In the genomic region with DNA sequence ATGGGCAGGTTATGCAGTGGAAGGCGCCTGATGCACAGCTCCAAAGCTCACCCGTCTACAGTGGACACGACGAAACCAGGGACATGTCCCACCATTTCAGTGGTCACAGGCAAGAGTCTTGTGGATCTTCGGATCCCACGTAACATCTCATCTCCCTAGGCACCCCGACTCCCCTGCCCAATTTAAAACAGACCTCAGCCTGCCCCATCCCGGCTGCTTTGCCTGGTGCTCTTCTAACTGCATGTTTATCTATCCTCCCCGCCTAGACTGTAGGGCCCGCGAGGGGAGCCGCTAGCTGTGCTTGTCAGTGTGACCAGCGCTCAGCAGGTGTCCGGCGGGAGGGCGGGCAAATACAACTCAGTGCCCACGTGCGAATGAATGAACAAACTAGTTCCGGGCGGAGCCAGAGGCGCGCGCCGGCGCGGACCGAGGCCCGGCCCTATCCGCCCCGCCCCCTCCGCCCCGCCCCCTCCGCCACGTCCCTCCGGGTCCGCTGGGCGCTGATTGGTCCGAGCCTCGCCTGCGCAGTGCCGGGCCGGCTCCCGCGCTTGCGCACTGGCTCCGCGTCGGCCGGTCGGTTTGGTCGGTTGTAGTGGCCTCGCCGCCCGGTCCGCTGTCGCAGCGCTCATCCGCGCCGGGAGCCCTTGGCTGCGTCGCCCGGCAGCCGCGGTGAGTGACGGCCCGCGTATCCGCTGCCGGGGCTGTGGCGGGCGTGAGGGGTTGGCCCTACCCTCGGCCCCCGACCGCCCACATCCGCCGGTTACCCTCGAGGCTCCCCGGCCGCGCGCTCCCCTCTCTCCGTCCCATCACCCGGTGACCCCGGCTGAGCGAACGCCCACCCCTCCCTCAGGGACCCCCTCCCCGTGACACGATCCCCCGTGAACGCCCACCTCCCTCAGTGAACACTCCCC, we compare ENCODE assay signal across 1 cellular context.
TF ChIP-seq lines count a peak whose summit lies in the region.

No MANE protein-coding gene starts in this region.

TF ChIP-seq in K562, 482 proteins besides CTCF, POLR2A, EP300 and RAD21 (continued from another document and continues in another):
- TF ChIP-seq, protein P1, sequence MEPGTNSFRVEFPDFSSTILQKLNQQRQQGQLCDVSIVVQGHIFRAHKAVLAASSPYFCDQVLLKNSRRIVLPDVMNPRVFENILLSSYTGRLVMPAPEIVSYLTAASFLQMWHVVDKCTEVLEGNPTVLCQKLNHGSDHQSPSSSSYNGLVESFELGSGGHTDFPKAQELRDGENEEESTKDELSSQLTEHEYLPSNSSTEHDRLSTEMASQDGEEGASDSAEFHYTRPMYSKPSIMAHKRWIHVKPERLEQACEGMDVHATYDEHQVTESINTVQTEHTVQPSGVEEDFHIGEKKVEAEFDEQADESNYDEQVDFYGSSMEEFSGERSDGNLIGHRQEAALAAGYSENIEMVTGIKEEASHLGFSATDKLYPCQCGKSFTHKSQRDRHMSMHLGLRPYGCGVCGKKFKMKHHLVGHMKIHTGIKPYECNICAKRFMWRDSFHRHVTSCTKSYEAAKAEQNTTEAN (CRISPR knock-in tag; IDR thresholded peaks at IDR 0.05), result no peak
- TF ChIP-seq, protein P2, sequence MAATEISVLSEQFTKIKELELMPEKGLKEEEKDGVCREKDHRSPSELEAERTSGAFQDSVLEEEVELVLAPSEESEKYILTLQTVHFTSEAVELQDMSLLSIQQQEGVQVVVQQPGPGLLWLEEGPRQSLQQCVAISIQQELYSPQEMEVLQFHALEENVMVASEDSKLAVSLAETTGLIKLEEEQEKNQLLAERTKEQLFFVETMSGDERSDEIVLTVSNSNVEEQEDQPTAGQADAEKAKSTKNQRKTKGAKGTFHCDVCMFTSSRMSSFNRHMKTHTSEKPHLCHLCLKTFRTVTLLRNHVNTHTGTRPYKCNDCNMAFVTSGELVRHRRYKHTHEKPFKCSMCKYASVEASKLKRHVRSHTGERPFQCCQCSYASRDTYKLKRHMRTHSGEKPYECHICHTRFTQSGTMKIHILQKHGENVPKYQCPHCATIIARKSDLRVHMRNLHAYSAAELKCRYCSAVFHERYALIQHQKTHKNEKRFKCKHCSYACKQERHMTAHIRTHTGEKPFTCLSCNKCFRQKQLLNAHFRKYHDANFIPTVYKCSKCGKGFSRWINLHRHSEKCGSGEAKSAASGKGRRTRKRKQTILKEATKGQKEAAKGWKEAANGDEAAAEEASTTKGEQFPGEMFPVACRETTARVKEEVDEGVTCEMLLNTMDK (IDR thresholded peaks at IDR 0.05; ENCODE audit: borderline replicate concordance, insufficient read depth, low read depth, low read length, poor library complexity, severe bottlenecking), result no peak
- TF ChIP-seq THAP12 (CRISPR knock-in tag; IDR thresholded peaks at IDR 0.05) (peak; percentile 71), SMAD3 (CRISPR knock-in tag; conservative IDR thresholded peaks at IDR 0.05) (no peak), ATF7 (IDR thresholded peaks at IDR 0.05) (0 out of 2 replicates have a peak, but pooled peaks have one; percentile 35), RBM25 (IDR thresholded peaks at IDR 0.05; ENCODE audit: low read depth, low read length, severe bottlenecking) (peak; percentile 88), ERF (CRISPR knock-in tag; IDR thresholded peaks at IDR 0.05) (peak; percentile 68; the same call in 1 of the 2 replicates), NR3C1 (CRISPR knock-in tag; IDR thresholded peaks at IDR 0.05) (0 out of 2 replicates have a peak, but pooled peaks have one; percentile 35), NKRF (IDR thresholded peaks at IDR 0.05; ENCODE audit: borderline replicate concordance) (peak; percentile 72; the same call in 1 of the 2 replicates), TSC22D4 (tag; IDR thresholded peaks at IDR 0.05) (no peak), ATF1 (CRISPR knock-in tag; IDR thresholded peaks at IDR 0.05) (no peak), ATF1 (tag; IDR thresholded peaks at IDR 0.05) (peak; percentile 52; the same call in 1 of the 2 replicates), RNF2 (IDR thresholded peaks at IDR 0.05) (peak; percentile 63; the same call in 1 of the 2 replicates), ILK (tag; IDR thresholded peaks at IDR 0.05; ENCODE audit: borderline replicate concordance, low read depth) (no peak), BHLHE40 (IDR thresholded peaks at IDR 0.05; ENCODE audit: low read length) (peak; percentile 88), BCL6 (CRISPR knock-in tag; IDR thresholded peaks at IDR 0.05) (no peak), PCBP1 (IDR thresholded peaks at IDR 0.05; ENCODE audit: low read depth, low read length, poor library complexity, severe bottlenecking) (peak; percentile 77), RBM14 (IDR thresholded peaks at IDR 0.05; ENCODE audit: borderline replicate concordance, insufficient read depth, low read depth, low read length) (no peak), CBX2 (IDR thresholded peaks at IDR 0.05; ENCODE audit: insufficient read depth, low read length, poor library complexity, severe bottlenecking) (no peak), CXXC5 (CRISPR knock-in tag; IDR thresholded peaks at IDR 0.05) (peak; percentile 52; the same call in 1 of the 2 replicates), CBX1 (IDR thresholded peaks at IDR 0.05; ENCODE audit: low read depth) (peak; percentile 55; the same call in 1 of the 2 replicates), ETV1 (tag; conservative IDR thresholded peaks at IDR 0.05; ENCODE audit: low read depth) (no peak), NR2F6 (CRISPR knock-in tag; IDR thresholded peaks at IDR 0.05) (no peak), NFYB (IDR thresholded peaks at IDR 0.05; ENCODE audit: extremely low read depth, insufficient read length) (peak; percentile 68), SP2 (IDR thresholded peaks at IDR 0.05; ENCODE audit: extremely low read depth, low read depth, low read length, poor library complexity, severe bottlenecking) (no peak), CC2D1A (IDR thresholded peaks at IDR 0.05) (no peak), ZBTB9 (CRISPR knock-in tag; IDR thresholded peaks at IDR 0.05) (peak; percentile 43; the same call in 1 of the 2 replicates), MEIS2 (IDR thresholded peaks at IDR 0.05; ENCODE audit: partially characterized antibody) (peak; percentile 85), PRMT5 (CRISPR knock-in tag; IDR thresholded peaks at IDR 0.05) (no peak), DPF2 (IDR thresholded peaks at IDR 0.05) (peak; percentile 36), CREB1 (IDR thresholded peaks at IDR 0.05) (0 out of 2 replicates have a peak, but pooled peaks have one; percentile 12), CREB1 (CRISPR knock-in tag; IDR thresholded peaks at IDR 0.05) (no peak; the same call in 1 of the 2 replicates), SP1 (CRISPR knock-in tag; IDR thresholded peaks at IDR 0.05) (0 out of 2 replicates have a peak, but pooled peaks have one; percentile 24), HDAC2 (IDR thresholded peaks at IDR 0.05) (peak; percentile 25; the same call in 1 of the 2 replicates), PHF8 (IDR thresholded peaks at IDR 0.05; ENCODE audit: borderline replicate concordance, low read length) (peak; percentile 77; the same call in 1 of the 2 replicates), FOXJ3 (CRISPR knock-in tag; IDR thresholded peaks at IDR 0.05) (no peak), CREBBP (IDR thresholded peaks at IDR 0.05; ENCODE audit: low read depth, low read length) (no peak)
- TF ChIP-seq, protein P3, sequence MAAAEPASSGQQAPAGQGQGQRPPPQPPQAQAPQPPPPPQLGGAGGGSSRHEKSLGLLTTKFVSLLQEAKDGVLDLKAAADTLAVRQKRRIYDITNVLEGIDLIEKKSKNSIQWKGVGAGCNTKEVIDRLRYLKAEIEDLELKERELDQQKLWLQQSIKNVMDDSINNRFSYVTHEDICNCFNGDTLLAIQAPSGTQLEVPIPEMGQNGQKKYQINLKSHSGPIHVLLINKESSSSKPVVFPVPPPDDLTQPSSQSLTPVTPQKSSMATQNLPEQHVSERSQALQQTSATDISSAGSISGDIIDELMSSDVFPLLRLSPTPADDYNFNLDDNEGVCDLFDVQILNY (CRISPR knock-in tag; IDR thresholded peaks at IDR 0.05), result peak; percentile 72; the same call in 1 of the 2 replicates
- TF ChIP-seq, protein P4, sequence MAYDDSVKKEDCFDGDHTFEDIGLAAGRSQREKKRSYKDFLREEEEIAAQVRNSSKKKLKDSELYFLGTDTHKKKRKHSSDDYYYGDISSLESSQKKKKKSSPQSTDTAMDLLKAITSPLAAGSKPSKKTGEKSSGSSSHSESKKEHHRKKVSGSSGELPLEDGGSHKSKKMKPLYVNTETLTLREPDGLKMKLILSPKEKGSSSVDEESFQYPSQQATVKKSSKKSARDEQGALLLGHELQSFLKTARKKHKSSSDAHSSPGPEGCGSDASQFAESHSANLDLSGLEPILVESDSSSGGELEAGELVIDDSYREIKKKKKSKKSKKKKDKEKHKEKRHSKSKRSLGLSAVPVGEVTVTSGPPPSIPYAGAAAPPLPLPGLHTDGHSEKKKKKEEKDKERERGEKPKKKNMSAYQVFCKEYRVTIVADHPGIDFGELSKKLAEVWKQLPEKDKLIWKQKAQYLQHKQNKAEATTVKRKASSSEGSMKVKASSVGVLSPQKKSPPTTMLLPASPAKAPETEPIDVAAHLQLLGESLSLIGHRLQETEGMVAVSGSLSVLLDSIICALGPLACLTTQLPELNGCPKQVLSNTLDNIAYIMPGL (CRISPR knock-in tag; IDR thresholded peaks at IDR 0.05), result 0 out of 2 replicates have a peak, but pooled peaks have one; percentile 73
- TF ChIP-seq, protein P5, sequence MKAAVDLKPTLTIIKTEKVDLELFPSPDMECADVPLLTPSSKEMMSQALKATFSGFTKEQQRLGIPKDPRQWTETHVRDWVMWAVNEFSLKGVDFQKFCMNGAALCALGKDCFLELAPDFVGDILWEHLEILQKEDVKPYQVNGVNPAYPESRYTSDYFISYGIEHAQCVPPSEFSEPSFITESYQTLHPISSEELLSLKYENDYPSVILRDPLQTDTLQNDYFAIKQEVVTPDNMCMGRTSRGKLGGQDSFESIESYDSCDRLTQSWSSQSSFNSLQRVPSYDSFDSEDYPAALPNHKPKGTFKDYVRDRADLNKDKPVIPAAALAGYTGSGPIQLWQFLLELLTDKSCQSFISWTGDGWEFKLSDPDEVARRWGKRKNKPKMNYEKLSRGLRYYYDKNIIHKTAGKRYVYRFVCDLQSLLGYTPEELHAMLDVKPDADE (conservative IDR thresholded peaks at IDR 0.05; ENCODE audit: control insufficient read depth, low read depth, low read length), result peak; percentile 76; the same call in 1 of the 2 replicates
- TF ChIP-seq, protein P6, sequence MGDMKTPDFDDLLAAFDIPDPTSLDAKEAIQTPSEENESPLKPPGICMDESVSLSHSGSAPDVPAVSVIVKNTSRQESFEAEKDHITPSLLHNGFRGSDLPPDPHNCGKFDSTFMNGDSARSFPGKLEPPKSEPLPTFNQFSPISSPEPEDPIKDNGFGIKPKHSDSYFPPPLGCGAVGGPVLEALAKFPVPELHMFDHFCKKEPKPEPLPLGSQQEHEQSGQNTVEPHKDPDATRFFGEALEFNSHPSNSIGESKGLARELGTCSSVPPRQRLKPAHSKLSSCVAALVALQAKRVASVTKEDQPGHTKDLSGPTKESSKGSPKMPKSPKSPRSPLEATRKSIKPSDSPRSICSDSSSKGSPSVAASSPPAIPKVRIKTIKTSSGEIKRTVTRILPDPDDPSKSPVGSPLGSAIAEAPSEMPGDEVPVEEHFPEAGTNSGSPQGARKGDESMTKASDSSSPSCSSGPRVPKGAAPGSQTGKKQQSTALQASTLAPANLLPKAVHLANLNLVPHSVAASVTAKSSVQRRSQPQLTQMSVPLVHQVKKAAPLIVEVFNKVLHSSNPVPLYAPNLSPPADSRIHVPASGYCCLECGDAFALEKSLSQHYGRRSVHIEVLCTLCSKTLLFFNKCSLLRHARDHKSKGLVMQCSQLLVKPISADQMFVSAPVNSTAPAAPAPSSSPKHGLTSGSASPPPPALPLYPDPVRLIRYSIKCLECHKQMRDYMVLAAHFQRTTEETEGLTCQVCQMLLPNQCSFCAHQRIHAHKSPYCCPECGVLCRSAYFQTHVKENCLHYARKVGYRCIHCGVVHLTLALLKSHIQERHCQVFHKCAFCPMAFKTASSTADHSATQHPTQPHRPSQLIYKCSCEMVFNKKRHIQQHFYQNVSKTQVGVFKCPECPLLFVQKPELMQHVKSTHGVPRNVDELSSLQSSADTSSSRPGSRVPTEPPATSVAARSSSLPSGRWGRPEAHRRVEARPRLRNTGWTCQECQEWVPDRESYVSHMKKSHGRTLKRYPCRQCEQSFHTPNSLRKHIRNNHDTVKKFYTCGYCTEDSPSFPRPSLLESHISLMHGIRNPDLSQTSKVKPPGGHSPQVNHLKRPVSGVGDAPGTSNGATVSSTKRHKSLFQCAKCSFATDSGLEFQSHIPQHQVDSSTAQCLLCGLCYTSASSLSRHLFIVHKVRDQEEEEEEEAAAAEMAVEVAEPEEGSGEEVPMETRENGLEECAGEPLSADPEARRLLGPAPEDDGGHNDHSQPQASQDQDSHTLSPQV (IDR thresholded peaks at IDR 0.05), result 0 out of 2 replicates have a peak, but pooled peaks have one; percentile 31
